8 cellular contexts compared by ENCODE assay signal in the genomic region with DNA sequence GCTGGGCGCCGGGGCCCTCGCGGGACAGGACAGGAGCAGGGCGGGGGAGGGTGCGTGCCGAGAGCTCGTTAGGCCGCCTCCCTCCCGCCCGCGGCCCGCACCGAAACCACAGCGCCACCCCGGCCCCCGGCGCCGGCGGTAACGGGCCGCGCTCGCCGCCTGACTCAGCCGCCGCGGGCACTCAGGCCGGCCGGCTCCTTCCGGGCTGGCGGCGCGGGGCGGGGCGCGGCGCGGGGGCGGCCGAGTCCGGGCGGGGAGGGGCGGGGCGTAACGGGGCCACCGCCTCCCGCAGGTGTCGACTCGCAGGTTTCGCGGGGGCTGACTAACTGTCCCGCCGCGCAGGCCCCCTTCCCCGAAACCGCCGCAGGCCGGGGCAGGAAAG. TPM values are rescaled to one million over a fixed set of nuclear protein-coding genes. Genes with fewer than 3 reads are reported as not detected.
A peak's percentile ranks its signal among the peaks of the same experiment; 100 is the strongest.
DNase-seq lines count a peak whose midpoint lies in the region; ATAC-seq, FAIRE-seq and TF ChIP-seq lines count a peak whose summit lies in the region.

TSS of gene AP5B1 (minus strand) at position 207 of the 382 bp plus-strand sequence. CDS start 385 bp downstream, outside the sequence.

- intact Hi-C loops in kidney (cut with DNase I) = no loop called here

- DNase-seq in ELR (ENCODE audit: low read depth) (peak; percentile 81), Karpas-422 (peak; percentile 82), kidney (peak; percentile 88), NCI-H1694 (lab: John Stamatoyannopoulos, UW) (no peak)
- DNase-seq in activated CD4-positive, CD25-positive, alpha-beta regulatory T cell (lab: John Stamatoyannopoulos, UW) = peak; percentile 48 to 60 (median 55)
- DNase-seq in central memory CD8-positive, alpha-beta T cell (ENCODE audit: low spot score in 2 of 2) = peak in 1 of 2 donors; percentile 41
- peak; percentile 33 to 72 for DNase-seq in stimulated activated CD4-positive, alpha-beta T cell treated with anti-CD3 and anti-CD28 coated beads, Interleukin-15, amount 100 ng/mL, for 48 hours (ENCODE audit: low read depth in 2 of 2)

- peaks cover 21% of the 10 kb centered on the region for H3K4me1 Mint-ChIP-seq in central memory CD8-positive, alpha-beta T cell

- H3K36me3 Mint-ChIP-seq in central memory CD8-positive, alpha-beta T cell (ENCODE audit: insufficient read depth) = peaks cover 9% of the 10 kb centered on the region

- peak within 1 kb of the TSS; percentile 87 for H3K4me3 Mint-ChIP-seq in central memory CD8-positive, alpha-beta T cell

- no peaks in the 10 kb centered on the region for H3K9me2 ChIP-seq in Karpas-422 (replicated peaks; ENCODE audit: insufficient read depth, low read length)

- no peak for TF ChIP-seq CTCF in kidney (IDR thresholded peaks at IDR 0.05; ENCODE audit: borderline replicate concordance, extremely low read depth, insufficient read depth)

- H4K20me1 ChIP-seq in Karpas-422 (ENCODE audit: insufficient read depth, low read depth, low read length) = peaks cover 34% of the 10 kb centered on the region

- peaks cover 7% of the 10 kb centered on the region for H3K4me1 ChIP-seq in Karpas-422 (ENCODE audit: low read length)
- peaks cover 0 to 18% of the 10 kb centered on the region in 2 donors for H3K4me1 ChIP-seq in kidney (ENCODE audit: control insufficient read depth in 1 of 2, insufficient read depth in 1 of 2, low read depth in 1 of 2, low read length in 2 of 2)

- H3K4me3 ChIP-seq in Karpas-422 (ENCODE audit: low read length) = peak within 1 kb of the TSS; percentile 99
- peak within 1 kb of the TSS; percentile 83 to 87 for H3K4me3 ChIP-seq in kidney (ENCODE audit: low read length in 2 of 2)

- H3K27me3 Mint-ChIP-seq in central memory CD8-positive, alpha-beta T cell = peaks cover 17% of the 10 kb centered on the region

- H3K27ac Mint-ChIP-seq in central memory CD8-positive, alpha-beta T cell (ENCODE audit: low read depth) = peak within 1 kb of the TSS; percentile 79

- H3K9me3 ChIP-seq in Karpas-422 (ENCODE audit: low read length) (no peaks in the 10 kb centered on the region), kidney (ENCODE audit: control insufficient read depth in 1 of 2, low read length in 2 of 2) (no peaks in the 10 kb centered on the region)

- ATAC-seq in GM21526 (IDR thresholded peaks at IDR 0.05; ENCODE audit: low FRiP score, unreplicated experiment) = peak; percentile 38
- peak; percentile 59 for ATAC-seq in central memory CD8-positive, alpha-beta T cell (replicated peaks; ENCODE audit: extremely low read depth, poor library complexity, severe bottlenecking)

- H3K36me3 ChIP-seq in Karpas-422 (ENCODE audit: insufficient read depth, low read length) (peaks cover 3% of the 10 kb centered on the region; the same call in 1 of the 2 replicates), kidney (ENCODE audit: control insufficient read depth in 1 of 2, insufficient read depth in 2 of 2, low read length in 2 of 2) (peaks cover 0 to 2% of the 10 kb centered on the region in 2 donors)

- H3K9ac ChIP-seq in Karpas-422 (ENCODE audit: low read length) (peak within 1 kb of the TSS; percentile 96), kidney (ENCODE audit: low read length in 2 of 2) (peak within 1 kb of the TSS; percentile 41 to 73)

- no peak for FAIRE-seq in kidney (lab: Jason Lieb, UNC)

- no peaks in the 10 kb centered on the region for H3K9me3 Mint-ChIP-seq in central memory CD8-positive, alpha-beta T cell

- peak within 1 kb of the TSS; percentile 84; the same call in 1 of the 2 replicates for H2AFZ ChIP-seq in Karpas-422 (ENCODE audit: low read length)

- H3K27me3 ChIP-seq in Karpas-422 (ENCODE audit: low read length) = no peaks in the 10 kb centered on the region

- H3K4me2 ChIP-seq in Karpas-422 (ENCODE audit: low read depth, low read length, poor library complexity, severe bottlenecking) = peak within 1 kb of the TSS; percentile 69

- peaks cover 16% of the 10 kb centered on the region for H3K79me2 ChIP-seq in Karpas-422 (ENCODE audit: low read length)

- H3K27ac ChIP-seq in Karpas-422 (ENCODE audit: low read length) (peak within 1 kb of the TSS; percentile 45; the same call in 1 of the 2 replicates), kidney (ENCODE audit: low read depth in 2 of 2, low read length in 2 of 2) (peak within 1 kb of the TSS; percentile 66 to 94)

RNA-seq across cellular contexts. Expression of gene AP5B1, which starts in this region (rescaled TPM):
- total RNA-seq in Karpas-422 (2014; rRNA removed; shearing (Covaris generic); ENCODE audit: low replicate concordance) = 11.1 and 19.8 TPM in 2 replicates
- total RNA-seq in kidney = 18.3 TPM
- 6.3 TPM for polyA plus RNA-seq in kidney (ENCODE audit: insufficient read depth, low read depth, low replicate concordance)
